ENCODE assay signal across 8 cellular contexts in genomic region chr19:45691516-45692186, GRCh38. TPM values are rescaled to one million over a fixed set of nuclear protein-coding genes. Genes with fewer than 3 reads are reported as not detected.
DNase-seq lines count a peak whose midpoint lies in the region; FAIRE-seq and TF ChIP-seq lines count a peak whose summit lies in the region.

SNRPD2 (minus strand) TSS chr19:45691953; CDS start chr19:45691888, 65 bp downstream.

- H3K4ac ChIP-seq in neuronal stem cell (ENCODE audit: low read length), result no peak within 1 kb of the TSS

- TF ChIP-seq POLR2A in H54 (IDR thresholded peaks at IDR 0.05; ENCODE audit: low read depth, low read length), result peak; percentile 85

- no peak within 1 kb of the TSS for H2BK15ac ChIP-seq in neuronal stem cell (ENCODE audit: low read length)

- H4K91ac ChIP-seq in neuronal stem cell (ENCODE audit: low read depth, low read length, poor library complexity), result no peak within 1 kb of the TSS

- peak within 1 kb of the TSS; percentile 87 for H3K27ac ChIP-seq in neuronal stem cell (replicated peaks; ENCODE audit: low read length)
- H3K27ac ChIP-seq in subcutaneous abdominal adipose tissue (ENCODE audit: low read depth, low read length), result peak within 1 kb of the TSS; percentile 93

- peak within 1 kb of the TSS; percentile 96 for H3K9ac ChIP-seq in neuronal stem cell (ENCODE audit: low read depth, low read length, poor library complexity)
- H3K9ac ChIP-seq in subcutaneous abdominal adipose tissue (ENCODE audit: low read length in 5 of 5), result peak within 1 kb of the TSS; percentile 35 to 90 (median 88)

- no peaks in the 10 kb centered on the region for H3K27me3 Mint-ChIP-seq in activated naive CD4-positive, alpha-beta T cell treated with anti-CD3 and anti-CD28 coated beads for 36 hours (ENCODE audit: low read depth)

- H2BK12ac ChIP-seq in neuronal stem cell (ENCODE audit: low read length), result no peak within 1 kb of the TSS

- no peak within 1 kb of the TSS for H2BK120ac ChIP-seq in neuronal stem cell (ENCODE audit: low read depth, low read length)

- no CpG with 5 or more reads among the region's 36 CpGs for WGBS in neuronal stem cell (ENCODE audit: extremely low coverage in 2 of 2, insufficient read length in 2 of 2, insufficient replicate concordance in 1 of 2), 2 donors

- H3K4me3 ChIP-seq in neuronal stem cell (ENCODE audit: low read length in 2 of 2) (peak within 1 kb of the TSS; percentile 58 to 97), subcutaneous abdominal adipose tissue (ENCODE audit: low read depth in 1 of 5, low read length in 5 of 5) (peak within 1 kb of the TSS; percentile 83 to 92 (median 88))

- CTCF ChIA-PET in activated naive CD4-positive, alpha-beta T cell treated with anti-CD3 and anti-CD28 coated beads for 36 hours (lab: Charles Lee), result interaction anchor here (0.6 to 6.0 kb wide), 11 partner anchors 9 to 253 kb away, joined by 3 to 73 read pairs (median 5); partner anchors contain the start of gene FBXO46

- H3K36me3 Mint-ChIP-seq in activated naive CD4-positive, alpha-beta T cell treated with anti-CD3 and anti-CD28 coated beads for 36 hours (ENCODE audit: low read depth), result peaks cover 41% of the 10 kb centered on the region

- peak within 1 kb of the TSS; percentile 86 for H2AK5ac ChIP-seq in neuronal stem cell (ENCODE audit: low read depth, low read length)

- intact Hi-C loops in activated naive CD4-positive, alpha-beta T cell treated with anti-CD3 and anti-CD28 coated beads for 36 hours (cut with micrococcal nuclease), result loop anchor here (1.0 to 10.0 kb wide), 16 partner anchors 10 to 517 kb away; partner anchors contain the start of genes BLOC1S3, CCDC61, DMWD and ERCC1

- in situ Hi-C loops in G401 (cut with HindIII; ENCODE audit: low sequenced_read_pairs), result no loop called here

- H2BK5ac ChIP-seq in neuronal stem cell (ENCODE audit: low read length), result peak within 1 kb of the TSS; percentile 88

- H3K79me1 ChIP-seq in neuronal stem cell (ENCODE audit: low read depth, low read length), result peaks cover 5% of the 10 kb centered on the region

- H3K4me2 ChIP-seq in neuronal stem cell (ENCODE audit: insufficient read depth, low read length, poor library complexity, severe bottlenecking), result peak within 1 kb of the TSS; percentile 92

- peak within 1 kb of the TSS; percentile 98 for H3K27ac Mint-ChIP-seq in activated naive CD4-positive, alpha-beta T cell treated with anti-CD3 and anti-CD28 coated beads for 36 hours

- FAIRE-seq in H54 (lab: Jason Lieb, UNC) (peak; percentile 58), frontal cortex (lab: Jason Lieb, UNC) (no peak)

- H3K23ac ChIP-seq in neuronal stem cell (ENCODE audit: low read depth, low read length, poor library complexity), result peak within 1 kb of the TSS; percentile 99

- no peak within 1 kb of the TSS for H4K8ac ChIP-seq in neuronal stem cell (ENCODE audit: low read depth, low read length)

- peaks cover 25 to 49% of the 10 kb centered on the region in 2 donors for H3K36me3 ChIP-seq in neuronal stem cell (replicated peaks in 1 of 2; ENCODE audit: control insufficient read depth in 2 of 2, insufficient read depth in 2 of 2, low read length in 2 of 2)
- peaks cover 0 to 23% (median 17%) of the 10 kb centered on the region in 5 donors for H3K36me3 ChIP-seq in subcutaneous abdominal adipose tissue (ENCODE audit: control insufficient read depth in 5 of 5, insufficient read depth in 5 of 5, low read length in 5 of 5)

- peak; percentile 95 for DNase-seq in G401 (ENCODE audit: low spot score)
- DNase-seq in H54 (ENCODE audit: insufficient read length, low spot score), result peak; percentile 56
- peak; percentile 95 for DNase-seq in LoVo (ENCODE audit: low spot score)
- DNase-seq in SHP77 treated with DMSO at 0.1 percent for 48 hours (lab: John Stamatoyannopoulos, UW), result peak; percentile 91
- peak; percentile 95 for DNase-seq in activated naive CD4-positive, alpha-beta T cell treated with anti-CD3 and anti-CD28 coated beads for 36 hours
- DNase-seq in frontal cortex (ENCODE audit: low spot score in 2 of 2), result peak; percentile 85 to 86
- DNase-seq in neuronal stem cell (ENCODE audit: low spot score), result peak; percentile 96

- H3K9me3 Mint-ChIP-seq in activated naive CD4-positive, alpha-beta T cell treated with anti-CD3 and anti-CD28 coated beads for 36 hours, result no peaks in the 10 kb centered on the region

- no peak within 1 kb of the TSS for H3K14ac ChIP-seq in neuronal stem cell (ENCODE audit: low read length)

- H3K4me1 ChIP-seq in neuronal stem cell (ENCODE audit: control insufficient read depth in 2 of 2, insufficient read depth in 1 of 2, low read depth in 1 of 2, low read length in 2 of 2) (peaks cover 2 to 3% of the 10 kb centered on the region in 2 donors), subcutaneous abdominal adipose tissue (ENCODE audit: control insufficient read depth in 5 of 5, insufficient read depth in 5 of 5, low read length in 5 of 5) (peaks cover 2 to 30% (median 20%) of the 10 kb centered on the region in 5 donors)

- H3K4me3 Mint-ChIP-seq in activated naive CD4-positive, alpha-beta T cell treated with anti-CD3 and anti-CD28 coated beads for 36 hours, result peak within 1 kb of the TSS; percentile 97

- H3K27me3 ChIP-seq in neuronal stem cell (ENCODE audit: control insufficient read depth in 3 of 3, insufficient read depth in 3 of 3, low read depth in 1 of 3, low read length in 3 of 3), result no peaks in the 10 kb centered on the region
- H3K27me3 ChIP-seq in subcutaneous abdominal adipose tissue (ENCODE audit: control insufficient read depth in 5 of 5, insufficient read depth in 4 of 5, low read length in 5 of 5), result no peaks in the 10 kb centered on the region

- no peaks in the 10 kb centered on the region for H3K9me3 ChIP-seq in neuronal stem cell (replicated peaks in 1 of 2; ENCODE audit: control insufficient read depth in 2 of 2, insufficient read depth in 1 of 2, low read depth in 1 of 2, low read length in 2 of 2)
- H3K9me3 ChIP-seq in subcutaneous abdominal adipose tissue (ENCODE audit: control insufficient read depth in 5 of 5, low read length in 5 of 5), result no peaks in the 10 kb centered on the region

- H3K4me1 Mint-ChIP-seq in activated naive CD4-positive, alpha-beta T cell treated with anti-CD3 and anti-CD28 coated beads for 36 hours (ENCODE audit: low read depth), result peaks cover 33% of the 10 kb centered on the region

- peak within 1 kb of the TSS; percentile 89 for H2AFZ ChIP-seq in neuronal stem cell (ENCODE audit: low read length)

- peak within 1 kb of the TSS; percentile 91 for H3K18ac ChIP-seq in neuronal stem cell (ENCODE audit: low read length)

RNA-seq across cellular contexts. Expression of gene SNRPD2, which starts in this region (rescaled TPM):
- 394 and 514 TPM in 2 replicates for total RNA-seq in G401 (2014; rRNA removed; shearing (Covaris generic))
- 100 to 1,000 TPM; 976 to 988 TPM for total RNA-seq in activated naive CD4-positive, alpha-beta T cell treated with anti-CD3 and anti-CD28 coated beads for 36 hours
- 157 TPM for total RNA-seq in frontal cortex
- polyA plus RNA-seq in neuronal stem cell (2013, experiment 1 of 2), result 2,162 TPM
- 2,125 TPM for polyA plus RNA-seq in neuronal stem cell (2013, experiment 2 of 2)

Comparison
In these comparisons a context has a peak if more than half of its experiments do, and no peak if none do; other contexts are left out.
1. Peak in every context shown above with its lines: DNase-seq, H3K4me3 ChIP-seq and H3K27ac ChIP-seq.